1 cellular context compared by ENCODE assay signal in genomic region chr6:43013843-43014433, GRCh38.
TF ChIP-seq lines count a peak whose summit lies in the region.

KLHDC3 (plus strand) TSS chr6:43014249; CDS start chr6:43017193, 2,944 bp downstream.
MEA1 (minus strand) TSS chr6:43013946; CDS start chr6:43013813, 133 bp downstream.

TF ChIP-seq in WTC11, 78 proteins besides CTCF, POLR2A, EP300 and RAD21 (continued from another document):
- TF ChIP-seq ARID4B (CRISPR knock-in tag; IDR thresholded peaks at IDR 0.05; ENCODE audit: borderline replicate concordance) (0 out of 2 replicates have a peak, but pooled peaks have one; percentile 60), JUN (CRISPR knock-in tag; IDR thresholded peaks at IDR 0.05) (no peak), ZNF138 (CRISPR knock-in tag; conservative IDR thresholded peaks at IDR 0.05) (no peak), GTF2I (CRISPR knock-in tag; conservative IDR thresholded peaks at IDR 0.05) (no peak)
- TF ChIP-seq, protein P1, sequence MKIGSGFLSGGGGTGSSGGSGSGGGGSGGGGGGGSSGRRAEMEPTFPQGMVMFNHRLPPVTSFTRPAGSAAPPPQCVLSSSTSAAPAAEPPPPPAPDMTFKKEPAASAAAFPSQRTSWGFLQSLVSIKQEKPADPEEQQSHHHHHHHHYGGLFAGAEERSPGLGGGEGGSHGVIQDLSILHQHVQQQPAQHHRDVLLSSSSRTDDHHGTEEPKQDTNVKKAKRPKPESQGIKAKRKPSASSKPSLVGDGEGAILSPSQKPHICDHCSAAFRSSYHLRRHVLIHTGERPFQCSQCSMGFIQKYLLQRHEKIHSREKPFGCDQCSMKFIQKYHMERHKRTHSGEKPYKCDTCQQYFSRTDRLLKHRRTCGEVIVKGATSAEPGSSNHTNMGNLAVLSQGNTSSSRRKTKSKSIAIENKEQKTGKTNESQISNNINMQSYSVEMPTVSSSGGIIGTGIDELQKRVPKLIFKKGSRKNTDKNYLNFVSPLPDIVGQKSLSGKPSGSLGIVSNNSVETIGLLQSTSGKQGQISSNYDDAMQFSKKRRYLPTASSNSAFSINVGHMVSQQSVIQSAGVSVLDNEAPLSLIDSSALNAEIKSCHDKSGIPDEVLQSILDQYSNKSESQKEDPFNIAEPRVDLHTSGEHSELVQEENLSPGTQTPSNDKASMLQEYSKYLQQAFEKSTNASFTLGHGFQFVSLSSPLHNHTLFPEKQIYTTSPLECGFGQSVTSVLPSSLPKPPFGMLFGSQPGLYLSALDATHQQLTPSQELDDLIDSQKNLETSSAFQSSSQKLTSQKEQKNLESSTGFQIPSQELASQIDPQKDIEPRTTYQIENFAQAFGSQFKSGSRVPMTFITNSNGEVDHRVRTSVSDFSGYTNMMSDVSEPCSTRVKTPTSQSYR (CRISPR knock-in tag; IDR thresholded peaks at IDR 0.05) = no peak
- TF ChIP-seq, protein P2, sequence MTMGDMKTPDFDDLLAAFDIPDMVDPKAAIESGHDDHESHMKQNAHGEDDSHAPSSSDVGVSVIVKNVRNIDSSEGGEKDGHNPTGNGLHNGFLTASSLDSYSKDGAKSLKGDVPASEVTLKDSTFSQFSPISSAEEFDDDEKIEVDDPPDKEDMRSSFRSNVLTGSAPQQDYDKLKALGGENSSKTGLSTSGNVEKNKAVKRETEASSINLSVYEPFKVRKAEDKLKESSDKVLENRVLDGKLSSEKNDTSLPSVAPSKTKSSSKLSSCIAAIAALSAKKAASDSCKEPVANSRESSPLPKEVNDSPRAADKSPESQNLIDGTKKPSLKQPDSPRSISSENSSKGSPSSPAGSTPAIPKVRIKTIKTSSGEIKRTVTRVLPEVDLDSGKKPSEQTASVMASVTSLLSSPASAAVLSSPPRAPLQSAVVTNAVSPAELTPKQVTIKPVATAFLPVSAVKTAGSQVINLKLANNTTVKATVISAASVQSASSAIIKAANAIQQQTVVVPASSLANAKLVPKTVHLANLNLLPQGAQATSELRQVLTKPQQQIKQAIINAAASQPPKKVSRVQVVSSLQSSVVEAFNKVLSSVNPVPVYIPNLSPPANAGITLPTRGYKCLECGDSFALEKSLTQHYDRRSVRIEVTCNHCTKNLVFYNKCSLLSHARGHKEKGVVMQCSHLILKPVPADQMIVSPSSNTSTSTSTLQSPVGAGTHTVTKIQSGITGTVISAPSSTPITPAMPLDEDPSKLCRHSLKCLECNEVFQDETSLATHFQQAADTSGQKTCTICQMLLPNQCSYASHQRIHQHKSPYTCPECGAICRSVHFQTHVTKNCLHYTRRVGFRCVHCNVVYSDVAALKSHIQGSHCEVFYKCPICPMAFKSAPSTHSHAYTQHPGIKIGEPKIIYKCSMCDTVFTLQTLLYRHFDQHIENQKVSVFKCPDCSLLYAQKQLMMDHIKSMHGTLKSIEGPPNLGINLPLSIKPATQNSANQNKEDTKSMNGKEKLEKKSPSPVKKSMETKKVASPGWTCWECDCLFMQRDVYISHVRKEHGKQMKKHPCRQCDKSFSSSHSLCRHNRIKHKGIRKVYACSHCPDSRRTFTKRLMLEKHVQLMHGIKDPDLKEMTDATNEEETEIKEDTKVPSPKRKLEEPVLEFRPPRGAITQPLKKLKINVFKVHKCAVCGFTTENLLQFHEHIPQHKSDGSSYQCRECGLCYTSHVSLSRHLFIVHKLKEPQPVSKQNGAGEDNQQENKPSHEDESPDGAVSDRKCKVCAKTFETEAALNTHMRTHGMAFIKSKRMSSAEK (CRISPR knock-in tag; IDR thresholded peaks at IDR 0.05; ENCODE audit: borderline replicate concordance) = no peak
- TF ChIP-seq, protein P3, sequence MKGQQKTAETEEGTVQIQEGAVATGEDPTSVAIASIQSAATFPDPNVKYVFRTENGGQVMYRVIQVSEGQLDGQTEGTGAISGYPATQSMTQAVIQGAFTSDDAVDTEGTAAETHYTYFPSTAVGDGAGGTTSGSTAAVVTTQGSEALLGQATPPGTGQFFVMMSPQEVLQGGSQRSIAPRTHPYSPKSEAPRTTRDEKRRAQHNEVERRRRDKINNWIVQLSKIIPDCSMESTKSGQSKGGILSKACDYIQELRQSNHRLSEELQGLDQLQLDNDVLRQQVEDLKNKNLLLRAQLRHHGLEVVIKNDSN (CRISPR knock-in tag; IDR thresholded peaks at IDR 0.05) = peak; percentile 82
TF ChIP-seq in WTC11: peak in this region for 10.
